In the genomic region with DNA sequence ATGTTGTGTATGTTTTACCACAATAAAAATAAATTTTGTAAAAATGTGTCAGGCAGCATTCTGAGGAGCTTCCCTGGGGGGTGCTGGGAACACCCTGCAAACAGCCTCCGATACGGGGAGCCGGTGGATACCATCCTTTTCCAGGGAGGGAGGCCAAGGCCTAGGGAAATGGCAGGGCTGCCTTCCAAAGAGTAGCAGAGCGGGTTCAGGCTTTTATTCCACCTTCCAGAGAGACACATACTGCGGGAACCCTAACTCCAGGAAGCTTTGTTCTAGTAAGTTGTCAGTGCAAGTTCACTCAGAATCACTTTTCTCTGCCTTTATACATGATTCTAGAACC, we compare ENCODE assay signal across 8 cellular contexts. TPM values are rescaled to one million over a fixed set of nuclear protein-coding genes. Genes with fewer than 3 reads are reported as not detected.
DNase-seq lines count a peak whose midpoint lies in the region; ATAC-seq and TF ChIP-seq lines count a peak whose summit lies in the region.

No MANE protein-coding gene starts in this region.

- CTCF ChIA-PET in activated naive CD4-positive, alpha-beta T cell treated with anti-CD3 and anti-CD28 coated beads for 36 hours (lab: Charles Lee): interaction anchor here (1.0 to 3.8 kb wide), 6 partner anchors 13 to 72 kb away, joined by 4 to 15 read pairs (median 8); no protein-coding TSS in a partner anchor
- CTCF ChIA-PET in OCI-LY7 (lab: Charles Lee; ENCODE audit: unreplicated experiment): no interaction called here

- WGBS in lung, 2 donors: 15 to 18% methylated on average over 5 of the region's 5 CpGs

- peak overlapping the region; percentile 79 for H3K4me2 ChIP-seq in OCI-LY7 (ENCODE audit: low read length)

- H3K27me3 ChIP-seq in lung (ENCODE audit: control insufficient read depth, insufficient read depth) (no peaks in the 10 kb centered on the region), tibial artery (no peaks in the 10 kb centered on the region)

- H2AFZ ChIP-seq in OCI-LY7 (ENCODE audit: low read length): peak overlapping the region; percentile 98

- peaks cover 34% of the 10 kb centered on the region for H3K79me2 ChIP-seq in OCI-LY7 (ENCODE audit: insufficient read depth, low read depth, low read length)

- peaks cover 26% of the 10 kb centered on the region for H3K4me1 ChIP-seq in OCI-LY7 (ENCODE audit: insufficient read depth, low read length, poor library complexity, severe bottlenecking)
- H3K4me1 ChIP-seq in lung (ENCODE audit: control insufficient read depth in 2 of 2, insufficient read depth in 2 of 2, low read length in 2 of 2): peaks cover 2 to 9% of the 10 kb centered on the region in 2 donors
- peaks cover 0 to 37% (median 17%) of the 10 kb centered on the region in 4 donors for H3K4me1 ChIP-seq in tibial artery

- H3K4me3 ChIP-seq in OCI-LY7 (ENCODE audit: low read depth, low read length, poor library complexity, severe bottlenecking) (peak overlapping the region; percentile 80), lung (no peak overlapping the region), tibial artery (peak overlapping the region; percentile 89 to 94)

- peaks cover 5% of the 10 kb centered on the region for H3K36me3 Mint-ChIP-seq in activated naive CD4-positive, alpha-beta T cell treated with anti-CD3 and anti-CD28 coated beads for 36 hours (ENCODE audit: low read depth)

- ATAC-seq in lung (ENCODE audit: insufficient read depth, low FRiP score): no peak

- POLR2A ChIA-PET in OCI-LY7 (lab: Charles Lee): no interaction called here

- peak overlapping the region; percentile 93 for H3K4me3 Mint-ChIP-seq in activated naive CD4-positive, alpha-beta T cell treated with anti-CD3 and anti-CD28 coated beads for 36 hours

- TF ChIP-seq CTCF in OCI-LY7 (conservative IDR thresholded peaks at IDR 0.05; ENCODE audit: low read length) (no peak), lung (IDR thresholded peaks at IDR 0.05; ENCODE audit: control extremely low read depth, extremely low read depth) (no peak), tibial artery (IDR thresholded peaks at IDR 0.05) (no peak)

- no peak for DNase-seq in activated naive CD4-positive, alpha-beta T cell treated with anti-CD3 and anti-CD28 coated beads for 36 hours
- no peak for DNase-seq in activated naive CD4-positive, alpha-beta T cell (lab: John Stamatoyannopoulos, UW)
- no peak for DNase-seq in OCI-LY7 (ENCODE audit: low spot score)
- DNase-seq in cerebellum (ENCODE audit: low spot score): peak; percentile 41
- DNase-seq in lung (ENCODE audit: low spot score): no peak
- DNase-seq in tibial artery: no peak
- no peak for DNase-seq in NCI-H2029 (lab: John Stamatoyannopoulos, UW)
- DNase-seq in activated CD4-positive, alpha-beta T cell treated with anti-CD3 and anti-CD28 coated beads, Interleukin-2, amount 50 U/mL, for 4 hours: no peak

- intact Hi-C loops in activated naive CD4-positive, alpha-beta T cell treated with anti-CD3 and anti-CD28 coated beads for 36 hours (cut with micrococcal nuclease): loop anchor here (1.0 to 10.0 kb wide), 5 partner anchors 70 to 1852 kb away; a partner anchor contains a TSS
- intact Hi-C loops in OCI-LY7 (cut with micrococcal nuclease; ENCODE audit: unreplicated experiment) (loop anchor here (2.0 to 10.0 kb wide), 5 partner anchors 146 to 588 kb away; a partner anchor contains a TSS), tibial artery (cut with DNase I; ENCODE audit: low total_unique reads) (no loop called here)

- peaks cover 39% of the 10 kb centered on the region for H3K4me1 Mint-ChIP-seq in activated naive CD4-positive, alpha-beta T cell treated with anti-CD3 and anti-CD28 coated beads for 36 hours (ENCODE audit: low read depth)

- H3K9me3 ChIP-seq in OCI-LY7 (ENCODE audit: low read length): no peaks in the 10 kb centered on the region
- H3K9me3 ChIP-seq in lung (ENCODE audit: control insufficient read depth in 2 of 2, insufficient read depth in 1 of 2, low read length in 1 of 2): no peaks in the 10 kb centered on the region
- no peaks in the 10 kb centered on the region for H3K9me3 ChIP-seq in tibial artery

- no peak overlapping the region for H3K27ac ChIP-seq in OCI-LY7 (ENCODE audit: low read depth, low read length, poor library complexity, severe bottlenecking)
- peak overlapping the region; percentile 100 for H3K27ac ChIP-seq in lung (ENCODE audit: low read depth in 1 of 2, low read length in 1 of 2)
- H3K27ac ChIP-seq in tibial artery: peak overlapping the region; percentile 99 to 100

- no peaks in the 10 kb centered on the region for H3K9me2 ChIP-seq in OCI-LY7 (ENCODE audit: insufficient read depth, low read length)

- no peaks in the 10 kb centered on the region for H3K27me3 Mint-ChIP-seq in activated naive CD4-positive, alpha-beta T cell treated with anti-CD3 and anti-CD28 coated beads for 36 hours (ENCODE audit: low read depth)

- peaks cover 3% of the 10 kb centered on the region for H3K9me3 Mint-ChIP-seq in activated naive CD4-positive, alpha-beta T cell treated with anti-CD3 and anti-CD28 coated beads for 36 hours

- no TSS peak for BruUV-seq in OCI-LY7 (replicated peaks; lab: Mats Ljungman, UMichigan)

- no peaks in the 10 kb centered on the region for H3K36me3 ChIP-seq in OCI-LY7 (ENCODE audit: insufficient read depth, low read length)
- no peaks in the 10 kb centered on the region for H3K36me3 ChIP-seq in lung (ENCODE audit: control insufficient read depth in 2 of 2, insufficient read depth in 2 of 2, low read length in 2 of 2)
- H3K36me3 ChIP-seq in tibial artery: no peaks in the 10 kb centered on the region

- H4K20me1 ChIP-seq in OCI-LY7 (ENCODE audit: insufficient read depth, low read length): no peaks in the 10 kb centered on the region; the same call in 1 of the 2 replicates

- H3K27ac Mint-ChIP-seq in activated naive CD4-positive, alpha-beta T cell treated with anti-CD3 and anti-CD28 coated beads for 36 hours: peak overlapping the region; percentile 97

RNA-seq across cellular contexts. Expression of a gene that starts 0.9 kb away (rescaled TPM):
- 10 to 100 TPM; 40.8 to 44.2 TPM for total RNA-seq in activated naive CD4-positive, alpha-beta T cell treated with anti-CD3 and anti-CD28 coated beads for 36 hours
- total RNA-seq in OCI-LY7 (2014; rRNA removed; shearing (Covaris generic)): 19.7 and 21.7 TPM in 2 replicates
- total RNA-seq in OCI-LY7 (2022) (20.6 and 21.1 TPM in 2 replicates), cerebellum (37.9 TPM), lung (10 to 100 TPM; 60.7 to 94.2 TPM)
- 10 to 100 TPM; 11.5 to 30.7 TPM for polyA plus RNA-seq in lung
